Comparison of ENCODE assay signal across 1 cellular context in genomic region chr2:53880756-53881155, GRCh38.
TF ChIP-seq lines count a peak whose summit lies in the region.

No MANE protein-coding gene starts in this region.

TF ChIP-seq in GM12878, 131 proteins besides CTCF, POLR2A, EP300 and RAD21 (continued from another document):
- TF ChIP-seq CUX1 (IDR thresholded peaks at IDR 0.05; ENCODE audit: insufficient replicate concordance, low read depth, low read length) = no peak
